8 cellular contexts compared by ENCODE assay signal in the genomic region with DNA sequence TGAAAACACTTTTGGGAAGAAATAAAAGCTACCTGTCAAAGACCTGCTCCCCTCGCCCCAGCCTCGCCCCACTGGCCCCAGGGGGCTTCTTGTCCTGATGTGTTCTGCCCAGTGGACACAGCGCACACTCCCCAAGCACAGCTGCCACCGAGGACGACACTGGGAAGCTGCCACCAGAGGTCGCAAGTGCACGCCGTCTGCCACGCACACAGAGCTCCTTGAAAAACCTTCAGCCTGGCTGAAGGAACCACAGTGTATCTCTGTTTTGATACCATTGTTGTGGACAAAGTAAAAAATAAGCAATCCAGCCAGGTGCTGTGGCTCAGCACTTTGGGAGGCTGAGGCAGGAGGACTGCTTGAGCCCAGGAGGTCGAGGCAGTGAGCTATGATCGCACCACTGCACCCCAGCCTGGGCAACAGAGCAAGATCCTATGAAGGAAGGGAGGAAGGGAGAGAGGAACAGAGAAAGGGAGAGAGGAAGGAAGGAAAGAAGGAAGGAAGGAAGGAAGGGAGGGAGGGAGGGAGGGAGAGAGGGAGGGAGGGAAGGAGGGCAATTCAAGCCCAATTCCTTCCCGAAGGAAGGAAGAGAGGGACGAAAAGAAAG. TPM values are rescaled to one million over a fixed set of nuclear protein-coding genes. Genes with fewer than 3 reads are reported as not detected.
DNase-seq lines count a peak whose midpoint lies in the region; ATAC-seq and TF ChIP-seq lines count a peak whose summit lies in the region.

No MANE protein-coding gene starts in this region.

- TF ChIP-seq CTCF in GM12873 (IDR thresholded peaks at IDR 0.05; ENCODE audit: insufficient read depth, low read depth, low read length, missing control alignments) (peak; percentile 96), SK-N-SH (IDR thresholded peaks at IDR 0.05) (peak; percentile 84)

- no peak overlapping the region for H3K4me2 ChIP-seq in SK-N-SH

- H3F3A ChIP-seq in SK-N-SH (replicated peaks; ENCODE audit: insufficient read depth) = no peaks in the 10 kb centered on the region

- DNase-seq in NAMALWA (ENCODE audit: low spot score) (peak; percentile 75), SK-N-SH (peak; percentile 83), head of caudate nucleus (peak; percentile 63 to 92 (median 82)), pulmonary artery endothelial cell (ENCODE audit: low read depth, low spot score) (peak; percentile 15)
- DNase-seq in activated naive CD4-positive, alpha-beta T cell treated with anti-CD3 and anti-CD28 coated beads, Interleukin-2, amount 50 U/mL, for 72 hours (ENCODE audit: low spot score in 2 of 2) = peak in 1 of 2 donors; percentile 73

- peak; percentile 82 to 83 for ATAC-seq in activated naive CD4-positive, alpha-beta T cell treated with anti-CD3 and anti-CD28 coated beads, Interleukin-2, amount 50 U/mL, for 72 hours
- no peak for ATAC-seq in HG03520 (IDR thresholded peaks at IDR 0.05; ENCODE audit: unreplicated experiment)
- ATAC-seq in HG02870 (IDR thresholded peaks at IDR 0.05; ENCODE audit: unreplicated experiment) = no peak

- H2AFZ ChIP-seq in SK-N-SH (ENCODE audit: low read depth) = no peak overlapping the region

- H3K9me3 Mint-ChIP-seq in activated naive CD4-positive, alpha-beta T cell treated with anti-CD3 and anti-CD28 coated beads, Interleukin-2, amount 50 U/mL, for 72 hours = no peaks in the 10 kb centered on the region

- no peaks in the 10 kb centered on the region for H3K27me3 ChIP-seq in SK-N-SH (ENCODE audit: insufficient read depth)

- no peak overlapping the region for H3K9ac ChIP-seq in SK-N-SH

- CTCF ChIA-PET in SK-N-SH (lab: Yijun Ruan, JAX) = interaction anchor here (0.6 to 4.5 kb wide), 58 partner anchors 9 to 724 kb away, joined by 3 to 137 read pairs (median 5); partner anchors contain the start of gene CHST8

- H3K27ac ChIP-seq in SK-N-SH (ENCODE audit: low read depth in 2 of 2, low read length in 1 of 2) = peak overlapping the region in 1 of 2 experiments; percentile 73; a peak in 1 of 4 replicates

- H3K36me3 Mint-ChIP-seq in activated naive CD4-positive, alpha-beta T cell treated with anti-CD3 and anti-CD28 coated beads, Interleukin-2, amount 50 U/mL, for 72 hours = no peaks in the 10 kb centered on the region

- POLR2A ChIA-PET in SK-N-SH (lab: Yijun Ruan, JAX) = interaction anchor here (1.1 kb wide), 1 partner anchor 89 kb away, joined by 4 read pairs; no protein-coding TSS in a partner anchor

- TF ChIP-seq RAD21 in SK-N-SH (IDR thresholded peaks at IDR 0.05; ENCODE audit: low read length) = peak; percentile 97

- H3K36me3 ChIP-seq in SK-N-SH (replicated peaks in 1 of 2; ENCODE audit: control insufficient read depth in 1 of 2, insufficient read depth in 2 of 2, low read length in 1 of 2) = no peaks in the 10 kb centered on the region

- peaks cover 16 to 44% of the 10 kb centered on the region in 2 experiments for H3K4me1 ChIP-seq in SK-N-SH (ENCODE audit: control insufficient read depth in 1 of 2, insufficient read depth in 2 of 2, low read depth in 1 of 2, low read length in 1 of 2)

- H3K9me2 ChIP-seq in SK-N-SH = no peaks in the 10 kb centered on the region

- no peaks in the 10 kb centered on the region for H3K79me2 ChIP-seq in SK-N-SH (ENCODE audit: insufficient read depth)

- no peak overlapping the region for H3K27ac Mint-ChIP-seq in activated naive CD4-positive, alpha-beta T cell treated with anti-CD3 and anti-CD28 coated beads, Interleukin-2, amount 50 U/mL, for 72 hours

- no peaks in the 10 kb centered on the region for H3K9me3 ChIP-seq in SK-N-SH

- H3K4me3 ChIP-seq in SK-N-SH (ENCODE audit: low read depth in 2 of 2, low read length in 1 of 2) = peak overlapping the region in 1 of 2 experiments; percentile 28; a peak in 1 of 4 replicates

- H4K20me1 ChIP-seq in SK-N-SH (ENCODE audit: insufficient read depth) = no peaks in the 10 kb centered on the region

- TF ChIP-seq EP300 in SK-N-SH (IDR thresholded peaks at IDR 0.05; ENCODE audit: borderline replicate concordance in 1 of 2, low read depth in 1 of 2, low read length in 1 of 2) = no peak

- 30% methylated on average over 13 of the region's 13 CpGs for WGBS in SK-N-SH (ENCODE audit: low lambda C conversion rate)

- intact Hi-C loops in head of caudate nucleus (cut with DNase I) = loop anchor here (5.0 kb wide), 1 partner anchor 342 kb away; no protein-coding TSS in a partner anchor

TF ChIP-seq in SK-N-SH, 30 proteins besides CTCF, POLR2A, EP300 and RAD21:
- 0 out of 2 replicates have a peak, but pooled peaks have one; percentile 6 for TF ChIP-seq RCOR1 (IDR thresholded peaks at IDR 0.05; ENCODE audit: low read length)
- peak; percentile 97 for TF ChIP-seq SMC3 (IDR thresholded peaks at IDR 0.05; ENCODE audit: low read depth, low read length)
- TF ChIP-seq NRF1 (IDR thresholded peaks at IDR 0.05; ENCODE audit: low read depth, low read length) = 0 out of 2 replicates have a peak, but pooled peaks have one; percentile 3
- no peak for TF ChIP-seq POLR2AphosphoS5 (IDR thresholded peaks at IDR 0.05; ENCODE audit: low read depth, low read length)

RNA-seq across cellular contexts. Expression of gene CEBPG, which starts 57.3 kb away (rescaled TPM):
- polyA plus RNA-seq in SK-N-SH (2012; rRNA removed) = 9.1 and 9.5 TPM in 2 replicates
- 10.7 and 12.3 TPM in 2 replicates for polyA plus RNA-seq in SK-N-SH (2012; cell fraction: cytosol; rRNA removed)
- polyA plus RNA-seq in SK-N-SH (2012; cell fraction: nucleus; rRNA removed) = 6.8 and 9.6 TPM in 2 replicates
- total RNA-seq in activated naive CD4-positive, alpha-beta T cell treated with anti-CD3 and anti-CD28 coated beads, Interleukin-2, amount 50 U/mL, for 72 hours = 10 to 100 TPM; 20.3 to 28.8 TPM
- 31.3 and 37.5 TPM in 2 replicates for total RNA-seq in pulmonary artery endothelial cell

Comparison
In these comparisons a context has a peak if more than half of its experiments do, and no peak if none do; other contexts are left out.
1. ATAC-seq: peak in activated naive CD4-positive, alpha-beta T cell treated with anti-CD3 and anti-CD28 coated beads, Interleukin-2, amount 50 U/mL, for 72 hours (2 of 2); none in HG03520 (single experiment) and HG02870 (single experiment).